ENCODE assay signal across 8 cellular contexts in genomic region chr2:200888719-200889625, GRCh38. TPM values are rescaled to one million over a fixed set of nuclear protein-coding genes. Genes with fewer than 3 reads are reported as not detected.
DNase-seq lines count a peak whose midpoint lies in the region; ATAC-seq and TF ChIP-seq lines count a peak whose summit lies in the region.

NIF3L1 (plus strand) TSS chr2:200889371; CDS start chr2:200891944, 2,573 bp downstream.
PPIL3 (minus strand) TSS chr2:200889077; CDS start chr2:200887615, 1,462 bp downstream.

- H3K9me2 ChIP-seq in SK-N-SH = no peaks in the 10 kb centered on the region

- POLR2A ChIA-PET in SK-N-SH (lab: Yijun Ruan, JAX) = interaction anchor here (0.6 to 2.1 kb wide), 7 partner anchors 9 to 892 kb away, joined by 3 to 17 read pairs (median 3); partner anchors contain the start of genes ALS2 and CLK1

- WGBS in SK-N-SH (ENCODE audit: low lambda C conversion rate) = under 1% methylated on average over 33 of the region's 49 CpGs
- under 1% methylated on average over 49 of the region's 49 CpGs for WGBS in suprapubic skin

- H3K27me3 ChIP-seq in SK-N-SH (ENCODE audit: insufficient read depth) (no peaks in the 10 kb centered on the region), suprapubic skin (no peaks in the 10 kb centered on the region)

- peak within 1 kb of the TSS; percentile 95 for H3K9ac ChIP-seq in SK-N-SH

- peak within 1 kb of the TSS; percentile 95 to 96 for H3K27ac ChIP-seq in SK-N-SH (ENCODE audit: low read depth in 2 of 2, low read length in 1 of 2)
- H3K27ac ChIP-seq in suprapubic skin = peak within 1 kb of the TSS; percentile 97

- peak; percentile 85 for DNase-seq in GM04503 (ENCODE audit: low read depth)
- peak; percentile 94 for DNase-seq in NCI-H1048 (lab: John Stamatoyannopoulos, UW)
- peak; percentile 84 for DNase-seq in SK-N-SH
- peak; percentile 97 for DNase-seq in activated naive CD4-positive, alpha-beta T cell treated with anti-CD3 and anti-CD28 coated beads, Interleukin-2, amount 50 U/mL, for 16 hours
- DNase-seq in germinal center (ENCODE audit: low spot score) = peak; percentile 90
- DNase-seq in nucleus accumbens (lab: John Stamatoyannopoulos, UW) = peak; percentile 55 to 97 (median 89)
- DNase-seq in suprapubic skin (ENCODE audit: low spot score in 2 of 2) = peak; percentile 97 to 98

- ATAC-seq in HG02571 (IDR thresholded peaks at IDR 0.05; ENCODE audit: unreplicated experiment) = peak; percentile 95

- no peak; the same call in 1 of the 2 replicates for TF ChIP-seq CTCF in SK-N-SH (IDR thresholded peaks at IDR 0.05)
- TF ChIP-seq CTCF in suprapubic skin (IDR thresholded peaks at IDR 0.05) = no peak

- TF ChIP-seq POLR2A in suprapubic skin (IDR thresholded peaks at IDR 0.05) = peak; percentile 29

- H3K4me3 ChIP-seq in SK-N-SH (ENCODE audit: low read depth in 2 of 2, low read length in 1 of 2) (peak within 1 kb of the TSS; percentile 81 to 89), suprapubic skin (peak within 1 kb of the TSS; percentile 80)

- TF ChIP-seq RAD21 in SK-N-SH (IDR thresholded peaks at IDR 0.05; ENCODE audit: low read length) = no peak

- CTCF ChIA-PET in SK-N-SH (lab: Yijun Ruan, JAX) = interaction anchor here (1.1 to 2.0 kb wide), 5 partner anchors 13 to 180 kb away, joined by 3 to 12 read pairs (median 4); partner anchors contain the start of genes BZW1 and ORC2

- H3K9me3 ChIP-seq in SK-N-SH (no peaks in the 10 kb centered on the region), suprapubic skin (no peaks in the 10 kb centered on the region)

- peak within 1 kb of the TSS; percentile 94 for H3K4me2 ChIP-seq in SK-N-SH

- no peaks in the 10 kb centered on the region for H4K20me1 ChIP-seq in SK-N-SH (ENCODE audit: insufficient read depth)

- H3K36me3 ChIP-seq in SK-N-SH (replicated peaks in 1 of 2; ENCODE audit: control insufficient read depth in 1 of 2, insufficient read depth in 2 of 2, low read length in 1 of 2) = peaks cover 15 to 19% of the 10 kb centered on the region in 2 experiments
- peaks cover 25% of the 10 kb centered on the region for H3K36me3 ChIP-seq in suprapubic skin

- H3K79me2 ChIP-seq in SK-N-SH (ENCODE audit: insufficient read depth) = peaks cover 67% of the 10 kb centered on the region

- peak in 1 of 2 experiments; percentile 38; a peak in 1 of 4 replicates for TF ChIP-seq EP300 in SK-N-SH (IDR thresholded peaks at IDR 0.05; ENCODE audit: borderline replicate concordance in 1 of 2, low read depth in 1 of 2, low read length in 1 of 2)
- TF ChIP-seq EP300 in suprapubic skin (IDR thresholded peaks at IDR 0.05) = no peak

- peak within 1 kb of the TSS; percentile 90 for H2AFZ ChIP-seq in SK-N-SH (ENCODE audit: low read depth)

- H3K4me1 ChIP-seq in SK-N-SH (ENCODE audit: control insufficient read depth in 1 of 2, insufficient read depth in 2 of 2, low read depth in 1 of 2, low read length in 1 of 2) (peaks cover 2 to 10% of the 10 kb centered on the region in 2 experiments; a peak in 3 of 4 replicates), suprapubic skin (peaks cover 30% of the 10 kb centered on the region)

- H3F3A ChIP-seq in SK-N-SH (replicated peaks; ENCODE audit: insufficient read depth) = peaks cover 30% of the 10 kb centered on the region

TF ChIP-seq in SK-N-SH, 30 proteins besides CTCF, POLR2A, EP300 and RAD21 (continues in another document):
- TF ChIP-seq SIN3A (IDR thresholded peaks at IDR 0.05; ENCODE audit: borderline replicate concordance, low read depth, low read length) (peak; percentile 69; the same call in 1 of the 2 replicates), EZH2phosphoT487 (IDR thresholded peaks at IDR 0.05; ENCODE audit: borderline replicate concordance, low read depth) (no peak), RXRA (IDR thresholded peaks at IDR 0.05; ENCODE audit: borderline replicate concordance, low read depth) (0 out of 2 replicates have a peak, but pooled peaks have one; percentile 3), TEAD4 (IDR thresholded peaks at IDR 0.05; ENCODE audit: borderline replicate concordance, insufficient read depth) (no peak), PBX3 (IDR thresholded peaks at IDR 0.05) (no peak; the same call in 1 of the 2 replicates), USF2 (IDR thresholded peaks at IDR 0.05; ENCODE audit: borderline replicate concordance, low read depth, low read length) (no peak), TCF12 (IDR thresholded peaks at IDR 0.05) (no peak), FOXJ3 (CRISPR knock-in tag; IDR thresholded peaks at IDR 0.05) (no peak), POLR2AphosphoS5 (IDR thresholded peaks at IDR 0.05; ENCODE audit: low read depth, low read length) (peak; percentile 76), CHD2 (IDR thresholded peaks at IDR 0.05; ENCODE audit: low read length, partially characterized antibody) (peak; percentile 68), MAX (IDR thresholded peaks at IDR 0.05; ENCODE audit: low read depth) (peak; percentile 82), JUND (IDR thresholded peaks at IDR 0.05) (no peak), MXI1 (IDR thresholded peaks at IDR 0.05; ENCODE audit: low read depth, low read length) (peak; percentile 76), GATA2 (CRISPR knock-in tag; IDR thresholded peaks at IDR 0.05) (peak; percentile 81), FOSL2 (IDR thresholded peaks at IDR 0.05; ENCODE audit: borderline replicate concordance, low read depth) (peak; percentile 2; the same call in 1 of the 2 replicates), GABPA (IDR thresholded peaks at IDR 0.05; ENCODE audit: low read depth) (peak; percentile 99), REST (IDR thresholded peaks at IDR 0.05; ENCODE audit: low read depth, low read length) (peak; percentile 38; the same call in 1 of the 2 replicates), NRF1 (IDR thresholded peaks at IDR 0.05; ENCODE audit: low read depth, low read length) (no peak), IRF3 (IDR thresholded peaks at IDR 0.05; ENCODE audit: low read depth, low read length) (no peak), RFX5 (IDR thresholded peaks at IDR 0.05; ENCODE audit: low read length) (peak; percentile 71; the same call in 1 of the 2 replicates)

RNA-seq across cellular contexts. Expression of gene NIF3L1, which starts in this region (rescaled TPM):
- 52.4 and 77.6 TPM in 2 replicates for polyA plus RNA-seq in SK-N-SH (2012; rRNA removed)
- 59.5 and 64.1 TPM in 2 replicates for polyA plus RNA-seq in SK-N-SH (2012; cell fraction: cytosol; rRNA removed)
- 42.3 and 75.9 TPM in 2 replicates for polyA plus RNA-seq in SK-N-SH (2012; cell fraction: nucleus; rRNA removed)
- total RNA-seq in suprapubic skin = 10 to 100 TPM; 22.0 to 34.7 (median 29.9) TPM

RNA-seq across cellular contexts. Expression of gene PPIL3, which starts in this region (rescaled TPM):
- 44.9 and 56.5 TPM in 2 replicates for polyA plus RNA-seq in SK-N-SH (2012; rRNA removed)
- polyA plus RNA-seq in SK-N-SH (2012; cell fraction: cytosol; rRNA removed) = 68.0 and 81.8 TPM in 2 replicates
- polyA plus RNA-seq in SK-N-SH (2012; cell fraction: nucleus; rRNA removed) = 38.0 and 83.2 TPM in 2 replicates
- 10 to 100 TPM; 17.4 to 75.8 (median 22.5) TPM for total RNA-seq in suprapubic skin

Comparison
In these comparisons a context has a peak if more than half of its experiments do, and no peak if none do; other contexts are left out.
1. Peak in every context shown above with its lines: DNase-seq, ATAC-seq, H3K4me3 ChIP-seq and H3K27ac ChIP-seq.